Comparison of ENCODE assay signal across 1 cellular context in the genomic region with DNA sequence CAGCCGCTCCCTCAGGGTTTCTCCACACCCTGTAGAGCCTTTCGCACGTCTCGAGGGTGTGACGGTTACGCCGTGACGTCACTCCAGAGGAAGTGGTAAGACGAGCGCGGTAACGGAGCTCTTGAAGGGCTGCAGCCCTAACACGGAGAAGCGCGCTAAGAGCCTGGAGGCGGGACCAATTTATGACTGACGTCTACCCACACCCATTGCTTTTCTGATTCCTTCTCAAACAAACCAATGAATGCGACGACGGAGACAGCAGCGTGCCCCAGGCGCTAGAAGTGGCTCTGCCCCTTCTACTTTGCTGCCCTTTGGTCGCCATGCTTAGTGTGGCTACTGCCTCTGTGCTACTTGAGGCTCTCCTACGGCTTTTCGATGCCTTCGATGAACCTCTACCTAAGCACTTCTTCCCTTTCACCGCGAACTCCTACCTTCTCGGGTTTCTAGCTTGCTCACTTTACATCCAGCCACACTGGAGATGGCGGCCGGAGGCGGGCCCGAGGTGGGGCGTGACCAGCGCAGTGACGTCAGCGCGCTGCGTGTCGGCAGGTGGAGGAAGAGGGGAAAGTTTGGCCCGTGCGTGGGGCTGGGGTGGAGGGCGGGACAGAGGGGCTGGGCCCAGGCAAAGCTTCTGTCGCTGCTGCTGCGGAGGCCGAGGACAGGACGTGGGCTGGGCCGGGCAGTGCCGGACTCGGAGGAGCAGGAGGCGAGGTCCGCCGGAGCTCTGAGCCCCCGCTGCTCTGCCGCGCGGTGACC.
TF ChIP-seq lines count a peak whose summit lies in the region.

A gene (plus strand): TSS at position 572 of the 756 bp plus-strand sequence. CDS start 340 bp downstream, outside the sequence.

TF ChIP-seq in K562, 482 proteins besides CTCF, POLR2A, EP300 and RAD21 (continued from another document and continues in another):
- TF ChIP-seq ZNF41 (CRISPR knock-in tag; conservative IDR thresholded peaks at IDR 0.05) (no peak), SMARCA4 (IDR thresholded peaks at IDR 0.05) (no peak), HNRNPUL1 (IDR thresholded peaks at IDR 0.05; ENCODE audit: low read length) (no peak), POU5F1 (IDR thresholded peaks at IDR 0.05; ENCODE audit: borderline replicate concordance, low read depth, low read length, partially characterized antibody) (no peak), RBM25 (IDR thresholded peaks at IDR 0.05; ENCODE audit: low read depth, low read length, severe bottlenecking) (peak; percentile 85), MYNN (IDR thresholded peaks at IDR 0.05) (no peak; the same call in 1 of the 2 replicates), MYNN (CRISPR knock-in tag; IDR thresholded peaks at IDR 0.05) (no peak), ZZZ3 (IDR thresholded peaks at IDR 0.05) (no peak), MTA3 (IDR thresholded peaks at IDR 0.05; ENCODE audit: borderline replicate concordance) (peak; percentile 100), CBX5 (IDR thresholded peaks at IDR 0.05; ENCODE audit: borderline replicate concordance, low read depth) (no peak), EZH2 (IDR thresholded peaks at IDR 0.05; ENCODE audit: borderline replicate concordance, low read depth, low read length) (no peak), PHTF2 (CRISPR knock-in tag; IDR thresholded peaks at IDR 0.05) (no peak), TARDBP (IDR thresholded peaks at IDR 0.05) (peak; percentile 100), FOXK1 (CRISPR knock-in tag; IDR thresholded peaks at IDR 0.05; ENCODE audit: borderline replicate concordance) (no peak), YY1 (IDR thresholded peaks at IDR 0.05; ENCODE audit: borderline replicate concordance in 1 of 3, control insufficient read depth in 1 of 3, extremely low read depth in 1 of 3, insufficient read depth in 3 of 3, insufficient read length in 1 of 3, insufficient replicate concordance in 2 of 3, low read depth in 1 of 3, low read length in 2 of 3) (peak; percentile 89 to 99 (median 97)), PYGO2 (tag; IDR thresholded peaks at IDR 0.05) (no peak), ZNF785 (CRISPR knock-in tag; IDR thresholded peaks at IDR 0.05) (no peak)
- TF ChIP-seq, protein P1, sequence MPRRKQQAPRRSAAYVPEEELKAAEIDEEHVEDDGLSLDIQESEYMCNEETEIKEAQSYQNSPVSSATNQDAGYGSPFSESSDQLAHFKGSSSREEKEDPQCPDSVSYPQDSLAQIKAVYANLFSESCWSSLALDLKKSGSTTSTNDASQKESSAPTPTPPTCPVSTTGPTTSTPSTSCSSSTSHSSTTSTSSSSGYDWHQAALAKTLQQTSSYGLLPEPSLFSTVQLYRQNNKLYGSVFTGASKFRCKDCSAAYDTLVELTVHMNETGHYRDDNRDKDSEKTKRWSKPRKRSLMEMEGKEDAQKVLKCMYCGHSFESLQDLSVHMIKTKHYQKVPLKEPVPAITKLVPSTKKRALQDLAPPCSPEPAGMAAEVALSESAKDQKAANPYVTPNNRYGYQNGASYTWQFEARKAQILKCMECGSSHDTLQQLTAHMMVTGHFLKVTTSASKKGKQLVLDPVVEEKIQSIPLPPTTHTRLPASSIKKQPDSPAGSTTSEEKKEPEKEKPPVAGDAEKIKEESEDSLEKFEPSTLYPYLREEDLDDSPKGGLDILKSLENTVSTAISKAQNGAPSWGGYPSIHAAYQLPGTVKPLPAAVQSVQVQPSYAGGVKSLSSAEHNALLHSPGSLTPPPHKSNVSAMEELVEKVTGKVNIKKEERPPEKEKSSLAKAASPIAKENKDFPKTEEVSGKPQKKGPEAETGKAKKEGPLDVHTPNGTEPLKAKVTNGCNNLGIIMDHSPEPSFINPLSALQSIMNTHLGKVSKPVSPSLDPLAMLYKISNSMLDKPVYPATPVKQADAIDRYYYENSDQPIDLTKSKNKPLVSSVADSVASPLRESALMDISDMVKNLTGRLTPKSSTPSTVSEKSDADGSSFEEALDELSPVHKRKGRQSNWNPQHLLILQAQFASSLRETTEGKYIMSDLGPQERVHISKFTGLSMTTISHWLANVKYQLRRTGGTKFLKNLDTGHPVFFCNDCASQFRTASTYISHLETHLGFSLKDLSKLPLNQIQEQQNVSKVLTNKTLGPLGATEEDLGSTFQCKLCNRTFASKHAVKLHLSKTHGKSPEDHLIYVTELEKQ (CRISPR knock-in tag; IDR thresholded peaks at IDR 0.05), result no peak
- TF ChIP-seq, protein P2, sequence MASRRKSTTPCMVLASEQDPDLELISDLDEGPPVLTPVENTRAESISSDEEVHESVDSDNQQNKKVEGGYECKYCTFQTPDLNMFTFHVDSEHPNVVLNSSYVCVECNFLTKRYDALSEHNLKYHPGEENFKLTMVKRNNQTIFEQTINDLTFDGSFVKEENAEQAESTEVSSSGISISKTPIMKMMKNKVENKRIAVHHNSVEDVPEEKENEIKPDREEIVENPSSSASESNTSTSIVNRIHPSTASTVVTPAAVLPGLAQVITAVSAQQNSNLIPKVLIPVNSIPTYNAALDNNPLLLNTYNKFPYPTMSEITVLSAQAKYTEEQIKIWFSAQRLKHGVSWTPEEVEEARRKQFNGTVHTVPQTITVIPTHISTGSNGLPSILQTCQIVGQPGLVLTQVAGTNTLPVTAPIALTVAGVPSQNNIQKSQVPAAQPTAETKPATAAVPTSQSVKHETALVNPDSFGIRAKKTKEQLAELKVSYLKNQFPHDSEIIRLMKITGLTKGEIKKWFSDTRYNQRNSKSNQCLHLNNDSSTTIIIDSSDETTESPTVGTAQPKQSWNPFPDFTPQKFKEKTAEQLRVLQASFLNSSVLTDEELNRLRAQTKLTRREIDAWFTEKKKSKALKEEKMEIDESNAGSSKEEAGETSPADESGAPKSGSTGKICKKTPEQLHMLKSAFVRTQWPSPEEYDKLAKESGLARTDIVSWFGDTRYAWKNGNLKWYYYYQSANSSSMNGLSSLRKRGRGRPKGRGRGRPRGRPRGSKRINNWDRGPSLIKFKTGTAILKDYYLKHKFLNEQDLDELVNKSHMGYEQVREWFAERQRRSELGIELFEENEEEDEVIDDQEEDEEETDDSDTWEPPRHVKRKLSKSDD (conservative IDR thresholded peaks at IDR 0.05; ENCODE audit: low read length), result peak; percentile 91
- TF ChIP-seq, protein P3, sequence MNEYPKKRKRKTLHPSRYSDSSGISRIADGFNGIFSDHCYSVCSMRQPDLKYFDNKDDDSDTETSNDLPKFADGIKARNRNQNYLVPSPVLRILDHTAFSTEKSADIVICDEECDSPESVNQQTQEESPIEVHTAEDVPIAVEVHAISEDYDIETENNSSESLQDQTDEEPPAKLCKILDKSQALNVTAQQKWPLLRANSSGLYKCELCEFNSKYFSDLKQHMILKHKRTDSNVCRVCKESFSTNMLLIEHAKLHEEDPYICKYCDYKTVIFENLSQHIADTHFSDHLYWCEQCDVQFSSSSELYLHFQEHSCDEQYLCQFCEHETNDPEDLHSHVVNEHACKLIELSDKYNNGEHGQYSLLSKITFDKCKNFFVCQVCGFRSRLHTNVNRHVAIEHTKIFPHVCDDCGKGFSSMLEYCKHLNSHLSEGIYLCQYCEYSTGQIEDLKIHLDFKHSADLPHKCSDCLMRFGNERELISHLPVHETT (CRISPR knock-in tag; conservative IDR thresholded peaks at IDR 0.05 in 1 of 2, IDR thresholded peaks at IDR 0.05 in 1 of 2), result peak in 1 of 2 experiments; percentile 85; a peak in 2 of 4 replicates
- TF ChIP-seq, protein P4, sequence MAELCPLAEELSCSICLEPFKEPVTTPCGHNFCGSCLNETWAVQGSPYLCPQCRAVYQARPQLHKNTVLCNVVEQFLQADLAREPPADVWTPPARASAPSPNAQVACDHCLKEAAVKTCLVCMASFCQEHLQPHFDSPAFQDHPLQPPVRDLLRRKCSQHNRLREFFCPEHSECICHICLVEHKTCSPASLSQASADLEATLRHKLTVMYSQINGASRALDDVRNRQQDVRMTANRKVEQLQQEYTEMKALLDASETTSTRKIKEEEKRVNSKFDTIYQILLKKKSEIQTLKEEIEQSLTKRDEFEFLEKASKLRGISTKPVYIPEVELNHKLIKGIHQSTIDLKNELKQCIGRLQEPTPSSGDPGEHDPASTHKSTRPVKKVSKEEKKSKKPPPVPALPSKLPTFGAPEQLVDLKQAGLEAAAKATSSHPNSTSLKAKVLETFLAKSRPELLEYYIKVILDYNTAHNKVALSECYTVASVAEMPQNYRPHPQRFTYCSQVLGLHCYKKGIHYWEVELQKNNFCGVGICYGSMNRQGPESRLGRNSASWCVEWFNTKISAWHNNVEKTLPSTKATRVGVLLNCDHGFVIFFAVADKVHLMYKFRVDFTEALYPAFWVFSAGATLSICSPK (IDR thresholded peaks at IDR 0.05; ENCODE audit: borderline replicate concordance), result no peak
- TF ChIP-seq, protein P5, sequence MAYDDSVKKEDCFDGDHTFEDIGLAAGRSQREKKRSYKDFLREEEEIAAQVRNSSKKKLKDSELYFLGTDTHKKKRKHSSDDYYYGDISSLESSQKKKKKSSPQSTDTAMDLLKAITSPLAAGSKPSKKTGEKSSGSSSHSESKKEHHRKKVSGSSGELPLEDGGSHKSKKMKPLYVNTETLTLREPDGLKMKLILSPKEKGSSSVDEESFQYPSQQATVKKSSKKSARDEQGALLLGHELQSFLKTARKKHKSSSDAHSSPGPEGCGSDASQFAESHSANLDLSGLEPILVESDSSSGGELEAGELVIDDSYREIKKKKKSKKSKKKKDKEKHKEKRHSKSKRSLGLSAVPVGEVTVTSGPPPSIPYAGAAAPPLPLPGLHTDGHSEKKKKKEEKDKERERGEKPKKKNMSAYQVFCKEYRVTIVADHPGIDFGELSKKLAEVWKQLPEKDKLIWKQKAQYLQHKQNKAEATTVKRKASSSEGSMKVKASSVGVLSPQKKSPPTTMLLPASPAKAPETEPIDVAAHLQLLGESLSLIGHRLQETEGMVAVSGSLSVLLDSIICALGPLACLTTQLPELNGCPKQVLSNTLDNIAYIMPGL (CRISPR knock-in tag; IDR thresholded peaks at IDR 0.05), result peak; percentile 88; the same call in 1 of the 2 replicates
- TF ChIP-seq, protein P6, sequence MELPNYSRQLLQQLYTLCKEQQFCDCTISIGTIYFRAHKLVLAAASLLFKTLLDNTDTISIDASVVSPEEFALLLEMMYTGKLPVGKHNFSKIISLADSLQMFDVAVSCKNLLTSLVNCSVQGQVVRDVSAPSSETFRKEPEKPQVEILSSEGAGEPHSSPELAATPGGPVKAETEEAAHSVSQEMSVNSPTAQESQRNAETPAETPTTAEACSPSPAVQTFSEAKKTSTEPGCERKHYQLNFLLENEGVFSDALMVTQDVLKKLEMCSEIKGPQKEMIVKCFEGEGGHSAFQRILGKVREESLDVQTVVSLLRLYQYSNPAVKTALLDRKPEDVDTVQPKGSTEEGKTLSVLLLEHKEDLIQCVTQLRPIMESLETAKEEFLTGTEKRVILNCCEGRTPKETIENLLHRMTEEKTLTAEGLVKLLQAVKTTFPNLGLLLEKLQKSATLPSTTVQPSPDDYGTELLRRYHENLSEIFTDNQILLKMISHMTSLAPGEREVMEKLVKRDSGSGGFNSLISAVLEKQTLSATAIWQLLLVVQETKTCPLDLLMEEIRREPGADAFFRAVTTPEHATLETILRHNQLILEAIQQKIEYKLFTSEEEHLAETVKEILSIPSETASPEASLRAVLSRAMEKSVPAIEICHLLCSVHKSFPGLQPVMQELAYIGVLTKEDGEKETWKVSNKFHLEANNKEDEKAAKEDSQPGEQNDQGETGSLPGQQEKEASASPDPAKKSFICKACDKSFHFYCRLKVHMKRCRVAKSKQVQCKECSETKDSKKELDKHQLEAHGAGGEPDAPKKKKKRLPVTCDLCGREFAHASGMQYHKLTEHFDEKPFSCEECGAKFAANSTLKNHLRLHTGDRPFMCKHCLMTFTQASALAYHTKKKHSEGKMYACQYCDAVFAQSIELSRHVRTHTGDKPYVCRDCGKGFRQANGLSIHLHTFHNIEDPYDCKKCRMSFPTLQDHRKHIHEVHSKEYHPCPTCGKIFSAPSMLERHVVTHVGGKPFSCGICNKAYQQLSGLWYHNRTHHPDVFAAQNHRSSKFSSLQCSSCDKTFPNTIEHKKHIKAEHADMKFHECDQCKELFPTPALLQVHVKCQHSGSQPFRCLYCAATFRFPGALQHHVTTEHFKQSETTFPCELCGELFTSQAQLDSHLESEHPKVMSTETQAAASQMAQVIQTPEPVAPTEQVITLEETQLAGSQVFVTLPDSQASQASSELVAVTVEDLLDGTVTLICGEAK (IDR thresholded peaks at IDR 0.05), result peak; percentile 93
- TF ChIP-seq, protein P6 (CRISPR knock-in tag; IDR thresholded peaks at IDR 0.05), result no peak
- TF ChIP-seq, protein P7, sequence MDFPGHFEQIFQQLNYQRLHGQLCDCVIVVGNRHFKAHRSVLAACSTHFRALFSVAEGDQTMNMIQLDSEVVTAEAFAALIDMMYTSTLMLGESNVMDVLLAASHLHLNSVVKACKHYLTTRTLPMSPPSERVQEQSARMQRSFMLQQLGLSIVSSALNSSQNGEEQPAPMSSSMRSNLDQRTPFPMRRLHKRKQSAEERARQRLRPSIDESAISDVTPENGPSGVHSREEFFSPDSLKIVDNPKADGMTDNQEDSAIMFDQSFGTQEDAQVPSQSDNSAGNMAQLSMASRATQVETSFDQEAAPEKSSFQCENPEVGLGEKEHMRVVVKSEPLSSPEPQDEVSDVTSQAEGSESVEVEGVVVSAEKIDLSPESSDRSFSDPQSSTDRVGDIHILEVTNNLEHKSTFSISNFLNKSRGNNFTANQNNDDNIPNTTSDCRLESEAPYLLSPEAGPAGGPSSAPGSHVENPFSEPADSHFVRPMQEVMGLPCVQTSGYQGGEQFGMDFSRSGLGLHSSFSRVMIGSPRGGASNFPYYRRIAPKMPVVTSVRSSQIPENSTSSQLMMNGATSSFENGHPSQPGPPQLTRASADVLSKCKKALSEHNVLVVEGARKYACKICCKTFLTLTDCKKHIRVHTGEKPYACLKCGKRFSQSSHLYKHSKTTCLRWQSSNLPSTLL (IDR thresholded peaks at IDR 0.05), result no peak
